ENCODE assay signal across 8 cellular contexts in the genomic region with DNA sequence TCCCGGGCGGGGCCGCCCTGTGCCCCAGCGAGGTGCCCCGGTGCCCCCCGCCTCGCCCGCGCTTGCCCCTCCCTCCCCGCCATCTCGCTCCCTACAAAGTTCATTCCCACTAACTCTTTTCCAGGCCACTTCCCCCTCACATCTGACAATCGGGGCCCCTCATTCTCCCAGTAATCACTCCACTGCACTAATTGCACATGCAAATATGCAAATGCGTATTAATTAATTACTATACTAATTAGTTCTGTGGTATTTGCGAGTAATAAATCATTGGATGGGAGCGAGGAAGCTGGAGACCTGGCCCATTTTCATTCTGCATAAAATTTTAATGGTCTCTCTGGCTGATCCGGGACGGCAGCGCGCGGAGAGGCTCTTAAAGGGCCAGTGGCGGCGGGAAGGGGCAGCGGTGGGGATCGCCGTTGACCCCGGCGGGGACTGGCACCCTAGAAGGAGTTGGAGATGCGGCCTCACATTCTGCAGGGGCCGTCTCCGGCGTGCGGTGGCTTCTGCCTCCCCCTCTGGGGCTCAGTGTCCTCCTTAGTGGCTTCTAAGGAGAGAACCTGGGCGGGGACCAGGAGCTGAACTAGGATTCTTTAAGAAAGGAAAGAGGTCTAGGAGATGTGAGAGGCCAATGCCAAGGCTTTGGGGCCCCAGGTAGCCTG. TPM values are rescaled to one million over a fixed set of nuclear protein-coding genes. Genes with fewer than 3 reads are reported as not detected.
DNase-seq lines count a peak whose midpoint lies in the region; ATAC-seq and TF ChIP-seq lines count a peak whose summit lies in the region.

No MANE protein-coding gene starts in this region.

- no peaks in the 10 kb centered on the region for H3F3A ChIP-seq in PC-3 (ENCODE audit: low read length, unreplicated experiment)

- H3K9ac ChIP-seq in PC-3 (ENCODE audit: low read length) (peak overlapping the region; percentile 49; the same call in 1 of the 2 replicates), endodermal cell (ENCODE audit: extremely low read depth, low read length, poor library complexity, severe bottlenecking) (no peak overlapping the region)

- CTCF ChIA-PET in PC-3 (lab: Charles Lee) = interaction anchor here (0.7 kb wide), 1 partner anchor 266 kb away, joined by 3 read pairs; no protein-coding TSS in a partner anchor

- H3K4me2 ChIP-seq in PC-3 (ENCODE audit: low read length) = peak overlapping the region; percentile 98
- peak overlapping the region; percentile 95 for H3K4me2 ChIP-seq in osteoblast (ENCODE audit: insufficient read depth, low read length)

- no peaks in the 10 kb centered on the region for H3K36me3 Mint-ChIP-seq in endodermal cell (ENCODE audit: low read depth)

- peak; percentile 38 for ATAC-seq in PC-3
- no peak for ATAC-seq in GM18867 (IDR thresholded peaks at IDR 0.05; ENCODE audit: unreplicated experiment)

- TF ChIP-seq CTCF in PC-3 (conservative IDR thresholded peaks at IDR 0.05; ENCODE audit: low read depth, low read length) = no peak
- TF ChIP-seq CTCF in endodermal cell (conservative IDR thresholded peaks at IDR 0.05) = no peak
- no peak for TF ChIP-seq CTCF in osteoblast (IDR thresholded peaks at IDR 0.05; ENCODE audit: extremely low read depth, low read depth, low read length)

- H3K27me3 ChIP-seq in PC-3 (ENCODE audit: low read length) (no peaks in the 10 kb centered on the region), endodermal cell (ENCODE audit: control insufficient read depth, insufficient read depth, low read length, poor library complexity, severe bottlenecking) (peaks cover 79% of the 10 kb centered on the region), osteoblast (ENCODE audit: insufficient read depth, low read length) (peaks cover 21% of the 10 kb centered on the region)

- no peaks in the 10 kb centered on the region for H3K79me2 ChIP-seq in PC-3 (ENCODE audit: low read length)
- no peaks in the 10 kb centered on the region for H3K79me2 ChIP-seq in osteoblast (ENCODE audit: insufficient read depth, low read length)

- peaks cover 88% of the 10 kb centered on the region for H3K27me3 Mint-ChIP-seq in endodermal cell (ENCODE audit: insufficient read depth)

- intact Hi-C loops in PC-3 (cut with micrococcal nuclease) = loop anchor here (1.0 kb wide), 1 partner anchor 45 kb away; no protein-coding TSS in a partner anchor

- H3K4me1 ChIP-seq in PC-3 (ENCODE audit: insufficient read depth, low read length) = no peaks in the 10 kb centered on the region
- no peaks in the 10 kb centered on the region for H3K4me1 ChIP-seq in endodermal cell (ENCODE audit: control insufficient read depth, insufficient read depth, low read length)
- H3K4me1 ChIP-seq in osteoblast (ENCODE audit: insufficient read depth, low read length) = peaks cover 5% of the 10 kb centered on the region

- peak; percentile 33 for DNase-seq in NCI-H748 (lab: John Stamatoyannopoulos, UW; ENCODE audit: unreplicated experiment)
- no peak for DNase-seq in NCI-H748 treated with DMSO at 0.1 percent for 48 hours (lab: John Stamatoyannopoulos, UW)
- DNase-seq in PC-3 = peak; percentile 20
- DNase-seq in endodermal cell = peak; percentile 78
- DNase-seq in osteoblast (ENCODE audit: insufficient read length, low spot score, missing footprints) = peak; percentile 95
- no peak for DNase-seq in OCI-M2 (lab: John Stamatoyannopoulos, UW; ENCODE audit: unreplicated experiment)
- no peak for DNase-seq in activated CD4-positive, alpha-beta T cell treated with anti-CD3 and anti-CD28 coated beads, Interleukin-2, amount 50 U/mL, for 1 hour

- POLR2A ChIA-PET in PC-3 (lab: Charles Lee; ENCODE audit: unreplicated experiment) = no interaction called here

- peak overlapping the region; percentile 93 for H2AFZ ChIP-seq in PC-3 (ENCODE audit: low read length)
- H2AFZ ChIP-seq in osteoblast (ENCODE audit: low read length) = peak overlapping the region; percentile 93

- H3K4me1 Mint-ChIP-seq in endodermal cell = peaks cover 3% of the 10 kb centered on the region

- H4K20me1 ChIP-seq in PC-3 (ENCODE audit: low read length) (no peaks in the 10 kb centered on the region), osteoblast (ENCODE audit: insufficient read depth, low read length) (peaks cover 4% of the 10 kb centered on the region)

- H3K27ac Mint-ChIP-seq in endodermal cell = no peak overlapping the region

- H3K9me3 Mint-ChIP-seq in endodermal cell = no peaks in the 10 kb centered on the region

- H3K4me3 ChIP-seq in PC-3 (ENCODE audit: low read length) = peak overlapping the region; percentile 76
- peak overlapping the region; percentile 71 for H3K4me3 ChIP-seq in endodermal cell (ENCODE audit: low read length)
- peak overlapping the region; percentile 72 for H3K4me3 ChIP-seq in osteoblast (ENCODE audit: insufficient read depth, low read length)

- no peaks in the 10 kb centered on the region; the same call in 1 of the 2 replicates for H3K36me3 ChIP-seq in PC-3 (ENCODE audit: low read depth, low read length)
- H3K36me3 ChIP-seq in endodermal cell (ENCODE audit: control insufficient read depth, insufficient read depth, low read length) = no peaks in the 10 kb centered on the region
- no peaks in the 10 kb centered on the region for H3K36me3 ChIP-seq in osteoblast (ENCODE audit: insufficient read depth, low read length)

- H3K27ac ChIP-seq in PC-3 (ENCODE audit: low read length) (no peak overlapping the region), endodermal cell (ENCODE audit: low read depth, low read length) (no peak overlapping the region), osteoblast (ENCODE audit: low read depth, low read length) (no peak overlapping the region)

- 0 to 3% methylated on average over 19 to 32 of the region's 33 CpGs for WGBS in endodermal cell (ENCODE audit: insufficient coverage in 1 of 2, insufficient read length in 1 of 2), 2 experiments

- no TSS peak for BruUV-seq in PC-3 (replicated peaks; lab: Mats Ljungman, UMichigan)

- no peaks in the 10 kb centered on the region for H3K9me2 ChIP-seq in PC-3 (replicated peaks; ENCODE audit: low read length)

- no peaks in the 10 kb centered on the region for H3K9me3 ChIP-seq in PC-3 (ENCODE audit: low read length)
- H3K9me3 ChIP-seq in endodermal cell (ENCODE audit: control insufficient read depth, low read length) = no peaks in the 10 kb centered on the region
- H3K9me3 ChIP-seq in osteoblast (ENCODE audit: low read depth, low read length) = no peaks in the 10 kb centered on the region

- peak overlapping the region; percentile 59 for H3K4me3 Mint-ChIP-seq in endodermal cell

RNA-seq across cellular contexts. Expression of a gene that starts 8.4 kb away (rescaled TPM):
- 2.9 and 3.1 TPM in 2 replicates for total RNA-seq in PC-3 (2014; rRNA removed)
- 1 to 10 TPM; 1.0 to 2.1 TPM for total RNA-seq in endodermal cell
- polyA plus RNA-seq in endodermal cell (2013, experiment 1 of 2) = 0.46 TPM
- polyA plus RNA-seq in endodermal cell (2013, experiment 2 of 2) = not detected
- total RNA-seq in osteoblast = not detected in 2 replicates

RNA-seq across cellular contexts. Expression of a gene that starts 10.7 kb away (rescaled TPM):
- total RNA-seq in PC-3 (2014; rRNA removed) (not detected in 2 replicates), endodermal cell (not detected), osteoblast (not detected in 2 replicates)
- not detected for polyA plus RNA-seq in endodermal cell (2013, experiment 1 of 2)
- not detected for polyA plus RNA-seq in endodermal cell (2013, experiment 2 of 2)

RNA-seq across cellular contexts. Expression of a gene that starts 18.6 kb away (rescaled TPM):
- total RNA-seq in PC-3 (2014; rRNA removed) (30.5 and 56.4 TPM in 2 replicates), endodermal cell (10 to 100 TPM; 60.3 to 60.5 TPM), osteoblast (31.5 and 35.8 TPM in 2 replicates)
- 52.0 TPM for polyA plus RNA-seq in endodermal cell (2013, experiment 1 of 2)
- 54.0 TPM for polyA plus RNA-seq in endodermal cell (2013, experiment 2 of 2)

RNA-seq across cellular contexts. Expression of a gene that starts 46.8 kb away (rescaled TPM):
- total RNA-seq in PC-3 (2014; rRNA removed) = 0.12 and 0.51 TPM in 2 replicates
- 1 to 10 TPM; 1.5 to 1.9 TPM for total RNA-seq in endodermal cell
- polyA plus RNA-seq in endodermal cell (2013, experiment 1 of 2) = 2.5 TPM
- 2.1 TPM for polyA plus RNA-seq in endodermal cell (2013, experiment 2 of 2)
- 0.29 and 0.36 TPM in 2 replicates for total RNA-seq in osteoblast

RNA-seq across cellular contexts. Expression of a gene that starts 49.9 kb away (rescaled TPM):
- total RNA-seq in PC-3 (2014; rRNA removed) = 1.2 and 1.4 TPM in 2 replicates
- 1 to 10 TPM in 1 of 2 donors, under 1 TPM in 1; 0.55 to 1.0 TPM for total RNA-seq in endodermal cell
- polyA plus RNA-seq in endodermal cell (2013, experiment 1 of 2) = 0.71 TPM
- polyA plus RNA-seq in endodermal cell (2013, experiment 2 of 2) = 0.37 TPM
- not detected in 2 replicates for total RNA-seq in osteoblast

Comparison
In these comparisons a context has a peak if more than half of its experiments do, and no peak if none do; other contexts are left out.
1. DNase-seq: peak in NCI-H748 (single experiment), PC-3 (single experiment), endodermal cell (single experiment) and osteoblast (single experiment); none in NCI-H748 treated with DMSO at 0.1 percent for 48 hours (single experiment), OCI-M2 (single experiment) and activated CD4-positive, alpha-beta T cell treated with anti-CD3 and anti-CD28 coated beads, Interleukin-2, amount 50 U/mL, for 1 hour (single experiment).
2. Peak in every context shown above with its lines, with median percentiles within 50 percentile points of each other: H3K4me3 ChIP-seq.